Comparison of ENCODE assay signal across 2 cellular contexts in the genomic region with DNA sequence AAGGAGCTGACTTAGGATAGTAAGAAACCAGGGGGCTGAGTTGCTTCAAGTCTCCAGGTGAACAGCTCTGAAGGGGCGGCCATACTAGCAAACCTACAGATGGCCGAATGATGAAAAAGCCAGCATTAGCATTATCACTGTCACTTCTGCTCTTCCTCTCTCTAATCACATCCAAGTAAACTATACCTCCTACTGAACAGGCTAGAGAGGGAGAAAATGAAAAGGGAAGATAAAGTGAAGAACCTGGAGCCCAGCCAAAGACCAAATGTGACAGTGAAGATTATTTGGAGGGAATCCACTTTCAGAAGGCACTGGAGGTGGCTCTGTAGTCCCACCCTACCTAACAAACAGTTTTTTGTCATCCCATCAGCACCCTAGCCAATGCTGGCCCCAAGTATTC.
TF ChIP-seq lines count a peak whose summit lies in the region.

No MANE protein-coding gene starts in this region.

TF ChIP-seq in IMR-90, 13 proteins besides CTCF, POLR2A, EP300 and RAD21 (continued from another document):
- TF ChIP-seq, protein P1, sequence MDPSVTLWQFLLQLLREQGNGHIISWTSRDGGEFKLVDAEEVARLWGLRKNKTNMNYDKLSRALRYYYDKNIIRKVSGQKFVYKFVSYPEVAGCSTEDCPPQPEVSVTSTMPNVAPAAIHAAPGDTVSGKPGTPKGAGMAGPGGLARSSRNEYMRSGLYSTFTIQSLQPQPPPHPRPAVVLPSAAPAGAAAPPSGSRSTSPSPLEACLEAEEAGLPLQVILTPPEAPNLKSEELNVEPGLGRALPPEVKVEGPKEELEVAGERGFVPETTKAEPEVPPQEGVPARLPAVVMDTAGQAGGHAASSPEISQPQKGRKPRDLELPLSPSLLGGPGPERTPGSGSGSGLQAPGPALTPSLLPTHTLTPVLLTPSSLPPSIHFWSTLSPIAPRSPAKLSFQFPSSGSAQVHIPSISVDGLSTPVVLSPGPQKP (IDR thresholded peaks at IDR 0.05; ENCODE audit: borderline replicate concordance, low read depth, low read length): no peak
- TF ChIP-seq MXI1 (IDR thresholded peaks at IDR 0.05; ENCODE audit: borderline replicate concordance, low read depth, low read length): no peak
- TF ChIP-seq, protein P2, sequence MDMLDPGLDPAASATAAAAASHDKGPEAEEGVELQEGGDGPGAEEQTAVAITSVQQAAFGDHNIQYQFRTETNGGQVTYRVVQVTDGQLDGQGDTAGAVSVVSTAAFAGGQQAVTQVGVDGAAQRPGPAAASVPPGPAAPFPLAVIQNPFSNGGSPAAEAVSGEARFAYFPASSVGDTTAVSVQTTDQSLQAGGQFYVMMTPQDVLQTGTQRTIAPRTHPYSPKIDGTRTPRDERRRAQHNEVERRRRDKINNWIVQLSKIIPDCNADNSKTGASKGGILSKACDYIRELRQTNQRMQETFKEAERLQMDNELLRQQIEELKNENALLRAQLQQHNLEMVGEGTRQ (IDR thresholded peaks at IDR 0.05; ENCODE audit: low read depth, low read length): no peak
- no peak for TF ChIP-seq SMC3 (IDR thresholded peaks at IDR 0.05; ENCODE audit: low read depth, low read length)
- no peak for TF ChIP-seq NFE2L2 (IDR thresholded peaks at IDR 0.05; ENCODE audit: low read depth, low read length)
- TF ChIP-seq RFX5 (IDR thresholded peaks at IDR 0.05; ENCODE audit: low read depth, low read length): no peak
- no peak for TF ChIP-seq BHLHE40 (IDR thresholded peaks at IDR 0.05; ENCODE audit: low read depth, low read length)
- TF ChIP-seq RCOR1 (IDR thresholded peaks at IDR 0.05; ENCODE audit: insufficient replicate concordance, low read length): no peak

TF ChIP-seq in HEK293T, 16 proteins besides CTCF, POLR2A, EP300 and RAD21 (continued from another document):
- TF ChIP-seq FOXK2 (IDR thresholded peaks at IDR 0.05) (no peak), SUZ12 (IDR thresholded peaks at IDR 0.05) (no peak), BHLHE40 (IDR thresholded peaks at IDR 0.05; ENCODE audit: borderline replicate concordance) (no peak), FOXA1 (IDR thresholded peaks at IDR 0.05) (no peak), ZNF384 (IDR thresholded peaks at IDR 0.05) (no peak), ARNT (IDR thresholded peaks at IDR 0.05) (no peak), TARDBP (IDR thresholded peaks at IDR 0.05) (no peak), LEF1 (IDR thresholded peaks at IDR 0.05; ENCODE audit: borderline replicate concordance) (no peak), CTBP1 (IDR thresholded peaks at IDR 0.05; ENCODE audit: borderline replicate concordance) (no peak), SP1 (IDR thresholded peaks at IDR 0.05) (no peak), FOXM1 (IDR thresholded peaks at IDR 0.05; ENCODE audit: borderline replicate concordance) (no peak), ELF4 (IDR thresholded peaks at IDR 0.05) (no peak)
